9 cellular contexts compared by ENCODE assay signal in the genomic region with DNA sequence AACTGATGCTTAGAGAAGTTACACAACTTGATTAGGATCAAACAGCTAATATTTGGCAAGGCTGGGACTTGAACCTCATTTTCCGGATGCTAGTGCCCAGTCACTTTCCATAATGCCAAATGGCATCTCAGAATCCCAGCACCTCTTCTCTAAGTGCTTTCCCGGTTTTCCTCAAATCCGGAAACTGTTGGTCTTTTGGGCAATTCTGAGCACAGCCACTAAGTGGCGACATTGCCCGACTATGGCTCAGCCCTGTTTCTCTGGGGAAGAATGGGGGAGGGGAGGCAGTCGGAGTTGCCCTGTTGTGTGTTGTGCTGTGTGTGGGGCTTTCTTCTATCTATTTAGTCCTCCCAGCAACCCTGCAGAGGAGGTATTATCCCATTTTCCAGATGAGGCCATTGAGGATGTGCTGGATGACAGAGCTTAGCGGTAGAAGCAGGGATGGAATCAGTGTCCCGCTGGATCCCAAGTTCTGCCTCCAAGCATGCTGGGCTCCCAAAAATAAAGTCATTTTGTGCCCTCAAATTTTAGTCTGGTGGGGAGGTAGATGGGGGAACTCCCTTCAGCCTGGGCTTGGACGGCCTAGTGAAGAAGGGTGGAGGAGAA.
A peak's percentile ranks its signal among the peaks of the same experiment; 100 is the strongest.
DNase-seq lines count a peak whose midpoint lies in the region; ATAC-seq and TF ChIP-seq lines count a peak whose summit lies in the region.
"Had no signal": no experiment of that assay in that cellular context is flagged by ENCODE, and none has a peak within 500 bp of the region (broad histone marks: within the 10 kb centered on the region; RNA-seq: fewer than 3 reads in every experiment).

No MANE protein-coding gene starts in this region.

- no peak for TF ChIP-seq POLR2A in breast epithelium (IDR thresholded peaks at IDR 0.05)
- TF ChIP-seq POLR2A in NB4 (IDR thresholded peaks at IDR 0.05; ENCODE audit: extremely low read depth, insufficient read length): no peak
- no peak for TF ChIP-seq POLR2A in uterus (IDR thresholded peaks at IDR 0.05)

- H3K9me3 ChIP-seq in breast epithelium: no peaks in the 10 kb centered on the region
- no peaks in the 10 kb centered on the region for H3K9me3 ChIP-seq in WERI-Rb-1 (ENCODE audit: severe bottlenecking)
- H3K9me3 ChIP-seq in uterus: no peaks in the 10 kb centered on the region

- peaks cover 3% of the 10 kb centered on the region for H3K27me3 Mint-ChIP-seq in MCF 10A (ENCODE audit: insufficient read depth, unreplicated experiment)

- ATAC-seq in HG02588 (IDR thresholded peaks at IDR 0.05; ENCODE audit: unreplicated experiment): no peak
- ATAC-seq: stimulated activated naive CD8-positive, alpha-beta T cell treated with anti-CD3 and anti-CD28 coated beads, Interleukin-15, amount 100 ng/mL, for 72 hours had no signal

- intact Hi-C loops in MCF 10A (cut with micrococcal nuclease) (loop anchor here (1.0 to 10.0 kb wide), 5 partner anchors 112 to 750 kb away; a partner anchor contains a TSS), breast epithelium (cut with DNase I; ENCODE audit: low total_unique reads) (no loop called here), uterus (cut with DNase I; ENCODE audit: low total_unique reads) (no loop called here)

- peaks cover 6% of the 10 kb centered on the region for H3K4me1 Mint-ChIP-seq in MCF 10A (ENCODE audit: insufficient read depth, unreplicated experiment)

- TF ChIP-seq CTCF in MCF 10A (IDR thresholded peaks at IDR 0.05; ENCODE audit: unreplicated experiment) (peak; percentile 80), breast epithelium (IDR thresholded peaks at IDR 0.05) (no peak), NB4 (IDR thresholded peaks at IDR 0.05; ENCODE audit: low read depth, low read length) (peak; percentile 48), WERI-Rb-1 (IDR thresholded peaks at IDR 0.05; ENCODE audit: low read depth, low read length) (peak; percentile 77), uterus (IDR thresholded peaks at IDR 0.05) (peak in 2 of 4 experiments; percentile 16 to 35)

- no peaks in the 10 kb centered on the region for H3K9me3 Mint-ChIP-seq in MCF 10A (ENCODE audit: unreplicated experiment)
- H3K9me3 Mint-ChIP-seq: stimulated activated naive CD8-positive, alpha-beta T cell treated with anti-CD3 and anti-CD28 coated beads, Interleukin-15, amount 100 ng/mL, for 72 hours had no signal

- H3K4me1 ChIP-seq in breast epithelium (no peaks in the 10 kb centered on the region), uterus (no peaks in the 10 kb centered on the region)

- no peak overlapping the region for H3K27ac Mint-ChIP-seq in MCF 10A (ENCODE audit: low read depth, unreplicated experiment)
- H3K27ac Mint-ChIP-seq: stimulated activated naive CD8-positive, alpha-beta T cell treated with anti-CD3 and anti-CD28 coated beads, Interleukin-15, amount 100 ng/mL, for 72 hours had no signal

- no peak overlapping the region for H3K4me3 Mint-ChIP-seq in MCF 10A (ENCODE audit: unreplicated experiment)
- H3K4me3 Mint-ChIP-seq: stimulated activated naive CD8-positive, alpha-beta T cell treated with anti-CD3 and anti-CD28 coated beads, Interleukin-15, amount 100 ng/mL, for 72 hours had no signal

- H3K36me3 Mint-ChIP-seq in MCF 10A (ENCODE audit: insufficient read depth, unreplicated experiment): no peaks in the 10 kb centered on the region

- no peak overlapping the region for H3K27ac ChIP-seq in breast epithelium
- no peak overlapping the region for H3K27ac ChIP-seq in WERI-Rb-1
- no peak overlapping the region for H3K27ac ChIP-seq in uterus

- no peak overlapping the region for H3K4me3 ChIP-seq in breast epithelium
- no peak overlapping the region for H3K4me3 ChIP-seq in NB4 (ENCODE audit: low read depth, low read length)
- H3K4me3 ChIP-seq in WERI-Rb-1 (ENCODE audit: low read depth, low read length): no peak overlapping the region
- no peak overlapping the region for H3K4me3 ChIP-seq in uterus

- CTCF ChIA-PET in MCF 10A (lab: Yijun Ruan, JAX): interaction anchor here (0.6 to 6.7 kb wide), 29 partner anchors 8 to 1322 kb away, joined by 3 to 74 read pairs (median 4); no protein-coding TSS in a partner anchor

- BruUV-seq in MCF 10A (replicated peaks; lab: Mats Ljungman, UMichigan): no TSS peak

- H3K36me3 ChIP-seq in breast epithelium (no peaks in the 10 kb centered on the region), WERI-Rb-1 (no peaks in the 10 kb centered on the region), uterus (no peaks in the 10 kb centered on the region)

- POLR2A ChIA-PET in MCF 10A (lab: Yijun Ruan, JAX): no interaction called here

- peak; percentile 80 for DNase-seq in MCF 10A (ENCODE audit: unreplicated experiment)
- DNase-seq in breast epithelium (ENCODE audit: low spot score in 2 of 2): no peak
- DNase-seq in NB4 (ENCODE audit: low read depth): peak; percentile 53
- peak; percentile 91 for DNase-seq in WERI-Rb-1
- peak; percentile 61 for DNase-seq in kidney tubule cell (ENCODE audit: low spot score)
- no peak for DNase-seq in Ammon's horn (ENCODE audit: low spot score)
- no peak for DNase-seq in uterus

- no peaks in the 10 kb centered on the region for H3K27me3 ChIP-seq in breast epithelium
- no peaks in the 10 kb centered on the region for H3K27me3 ChIP-seq in WERI-Rb-1 (ENCODE audit: insufficient read depth, low read depth, severe bottlenecking)
- H3K27me3 ChIP-seq in uterus: no peaks in the 10 kb centered on the region

Comparison
In these comparisons a context has a peak if more than half of its experiments do, and no peak if none do; other contexts are left out.
1. DNase-seq: peak in MCF 10A (single experiment), NB4 (single experiment), WERI-Rb-1 (single experiment) and kidney tubule cell (single experiment); none in breast epithelium (0 of 2), Ammon's horn (single experiment) and uterus (0 of 2).
2. CTCF ChIP-seq: peak in MCF 10A (single experiment), NB4 (single experiment) and WERI-Rb-1 (single experiment); none in breast epithelium (0 of 3).